ENCODE assay signal across 8 cellular contexts in genomic region chr3:9649791-9650521, GRCh38. TPM values are rescaled to one million over a fixed set of nuclear protein-coding genes. Genes with fewer than 3 reads are reported as not detected.
DNase-seq lines count a peak whose midpoint lies in the region; ATAC-seq lines count a peak whose summit lies in the region.

No MANE protein-coding gene starts in this region.

- WGBS in adipose tissue, 3 donors = 7 to 15% (median 8%) methylated on average over 13 of the region's 13 CpGs

- H3K9me3 ChIP-seq in Karpas-422 (ENCODE audit: low read length) = no peaks in the 10 kb centered on the region
- H3K9me3 ChIP-seq in iPS-18a (ENCODE audit: control insufficient read depth, low read depth, low read length) = no peaks in the 10 kb centered on the region

- no peaks in the 10 kb centered on the region for H3K27me3 ChIP-seq in Karpas-422 (ENCODE audit: low read length)
- H3K27me3 ChIP-seq in iPS-18a (ENCODE audit: control insufficient read depth, insufficient read depth, low read length) = no peaks in the 10 kb centered on the region

- no peak for DNase-seq in activated naive CD4-positive, alpha-beta T cell treated with anti-CD3 and anti-CD28 coated beads for 36 hours
- DNase-seq in activated naive CD4-positive, alpha-beta T cell treated with anti-CD3 and anti-CD28 coated beads, Interleukin-2, amount 50 U/mL, for 16 hours = no peak
- DNase-seq in Karpas-422 (peak; percentile 77), cerebellar cortex (ENCODE audit: low spot score) (no peak)
- DNase-seq in stimulated activated naive CD8-positive, alpha-beta T cell treated with anti-CD3 and anti-CD28 coated beads, Interleukin-15, amount 100 ng/mL, for 72 hours = no peak

- H3K4me3 Mint-ChIP-seq in activated naive CD4-positive, alpha-beta T cell treated with anti-CD3 and anti-CD28 coated beads for 36 hours = peak overlapping the region; percentile 94
- peak overlapping the region; percentile 91 to 94 for H3K4me3 Mint-ChIP-seq in stimulated activated naive CD8-positive, alpha-beta T cell treated with anti-CD3 and anti-CD28 coated beads, Interleukin-15, amount 100 ng/mL, for 72 hours

- H3K4me1 Mint-ChIP-seq in activated naive CD4-positive, alpha-beta T cell treated with anti-CD3 and anti-CD28 coated beads for 36 hours (ENCODE audit: low read depth) = peaks cover 32% of the 10 kb centered on the region
- peaks cover 36% of the 10 kb centered on the region for H3K4me1 Mint-ChIP-seq in stimulated activated naive CD8-positive, alpha-beta T cell treated with anti-CD3 and anti-CD28 coated beads, Interleukin-15, amount 100 ng/mL, for 72 hours

- peaks cover 18% of the 10 kb centered on the region for H3K36me3 Mint-ChIP-seq in activated naive CD4-positive, alpha-beta T cell treated with anti-CD3 and anti-CD28 coated beads for 36 hours (ENCODE audit: low read depth)

- H3K4me1 ChIP-seq in Karpas-422 (ENCODE audit: low read length) = peaks cover 36% of the 10 kb centered on the region
- H3K4me1 ChIP-seq in iPS-18a (ENCODE audit: control insufficient read depth, low read depth, low read length) = no peaks in the 10 kb centered on the region

- peak overlapping the region; percentile 94 for H3K4me2 ChIP-seq in Karpas-422 (ENCODE audit: low read depth, low read length, poor library complexity, severe bottlenecking)

- H3K27ac Mint-ChIP-seq in activated naive CD4-positive, alpha-beta T cell treated with anti-CD3 and anti-CD28 coated beads for 36 hours = peak overlapping the region; percentile 86
- H3K27ac Mint-ChIP-seq in stimulated activated naive CD8-positive, alpha-beta T cell treated with anti-CD3 and anti-CD28 coated beads, Interleukin-15, amount 100 ng/mL, for 72 hours = peak overlapping the region; percentile 92 to 98

- H3K36me3 ChIP-seq in Karpas-422 (ENCODE audit: insufficient read depth, low read length) (peaks cover 9% of the 10 kb centered on the region), iPS-18a (ENCODE audit: control insufficient read depth, low read depth, low read length) (peaks cover 15% of the 10 kb centered on the region)

- H3K9me3 Mint-ChIP-seq in activated naive CD4-positive, alpha-beta T cell treated with anti-CD3 and anti-CD28 coated beads for 36 hours = peaks cover 1% of the 10 kb centered on the region
- H3K9me3 Mint-ChIP-seq in stimulated activated naive CD8-positive, alpha-beta T cell treated with anti-CD3 and anti-CD28 coated beads, Interleukin-15, amount 100 ng/mL, for 72 hours = no peaks in the 10 kb centered on the region

- intact Hi-C loops in activated naive CD4-positive, alpha-beta T cell treated with anti-CD3 and anti-CD28 coated beads for 36 hours (cut with micrococcal nuclease) = loop anchor here (1.0 to 5.0 kb wide), 14 partner anchors 77 to 688 kb away; partner anchors contain the start of genes BRPF1, FANCD2, OGG1 and RAD18

- H4K20me1 ChIP-seq in Karpas-422 (ENCODE audit: insufficient read depth, low read depth, low read length) = no peaks in the 10 kb centered on the region

- H3K9ac ChIP-seq in Karpas-422 (ENCODE audit: low read length) (peak overlapping the region; percentile 94), iPS-18a (ENCODE audit: low read length) (peak overlapping the region; percentile 75)

- peak; percentile 11 for ATAC-seq in stimulated activated naive CD8-positive, alpha-beta T cell treated with anti-CD3 and anti-CD28 coated beads, Interleukin-15, amount 100 ng/mL, for 72 hours
- ATAC-seq in GM21737 (IDR thresholded peaks at IDR 0.05; ENCODE audit: unreplicated experiment) = no peak

- H2AFZ ChIP-seq in Karpas-422 (ENCODE audit: low read length) = peak overlapping the region; percentile 58; the same call in 1 of the 2 replicates

- CTCF ChIA-PET in activated naive CD4-positive, alpha-beta T cell treated with anti-CD3 and anti-CD28 coated beads for 36 hours (lab: Charles Lee) = interaction anchor here (0.6 to 2.0 kb wide), 4 partner anchors 66 to 297 kb away, joined by 3 to 7 read pairs (median 5); no protein-coding TSS in a partner anchor

- H3K27me3 Mint-ChIP-seq in activated naive CD4-positive, alpha-beta T cell treated with anti-CD3 and anti-CD28 coated beads for 36 hours (ENCODE audit: low read depth) = no peaks in the 10 kb centered on the region
- no peaks in the 10 kb centered on the region for H3K27me3 Mint-ChIP-seq in stimulated activated naive CD8-positive, alpha-beta T cell treated with anti-CD3 and anti-CD28 coated beads, Interleukin-15, amount 100 ng/mL, for 72 hours

- peak overlapping the region; percentile 54 for H3K27ac ChIP-seq in Karpas-422 (ENCODE audit: low read length)
- H3K27ac ChIP-seq in adipose tissue (ENCODE audit: low read depth, low read length) = peak overlapping the region; percentile 61
- no peak overlapping the region for H3K27ac ChIP-seq in iPS-18a (ENCODE audit: low read length)

- no peaks in the 10 kb centered on the region for H3K9me2 ChIP-seq in Karpas-422 (replicated peaks; ENCODE audit: insufficient read depth, low read length)

- H3K4me3 ChIP-seq in Karpas-422 (ENCODE audit: low read length) (peak overlapping the region; percentile 97), iPS-18a (ENCODE audit: low read length) (peak overlapping the region; percentile 83)

- H3K79me2 ChIP-seq in Karpas-422 (ENCODE audit: low read length) = peaks cover 34% of the 10 kb centered on the region

RNA-seq across cellular contexts. Expression of gene MTMR14, which starts 0.7 kb away (rescaled TPM):
- total RNA-seq in activated naive CD4-positive, alpha-beta T cell treated with anti-CD3 and anti-CD28 coated beads for 36 hours = 10 to 100 TPM; 30.8 to 33.6 TPM
- total RNA-seq in Karpas-422 (2014; rRNA removed; shearing (Covaris generic); ENCODE audit: low replicate concordance) = 47.4 and 49.1 TPM in 2 replicates
- 10 to 100 TPM; 12.5 to 26.9 (median 26.3) TPM for polyA plus RNA-seq in adipose tissue

RNA-seq across cellular contexts. Expression of gene CPNE9, which starts 53.7 kb away (rescaled TPM):
- total RNA-seq in activated naive CD4-positive, alpha-beta T cell treated with anti-CD3 and anti-CD28 coated beads for 36 hours = not detected
- 0.18 TPM in 1 of 2 replicates, not detected in the other for total RNA-seq in Karpas-422 (2014; rRNA removed; shearing (Covaris generic); ENCODE audit: low replicate concordance)
- under 1 TPM in 2 of 3 donors, not detected in 1; 0.06 to 0.09 TPM for polyA plus RNA-seq in adipose tissue
